In the genomic region with DNA sequence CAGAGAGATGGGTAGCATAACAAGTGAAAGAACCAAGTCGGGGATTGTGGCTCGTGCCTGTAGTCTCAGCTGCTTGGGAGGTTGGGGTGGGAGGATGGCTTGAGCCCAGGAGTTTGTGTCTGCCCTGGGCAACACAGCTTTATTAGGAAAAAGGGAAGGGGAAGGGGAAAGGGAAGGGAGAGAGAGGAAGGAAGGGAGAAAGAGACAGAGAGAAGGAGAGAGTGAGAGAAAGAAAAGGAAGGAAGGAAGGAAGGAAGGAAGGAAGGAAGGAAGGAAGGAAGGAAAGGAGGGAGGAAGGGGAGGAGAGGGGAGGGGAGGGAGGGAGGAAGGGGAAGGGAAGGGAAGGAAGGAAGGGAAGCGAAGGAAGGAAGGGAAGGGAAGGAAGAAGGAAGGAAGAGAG, we compare ENCODE assay signal across 20 cellular contexts. TPM values are rescaled to one million over a fixed set of nuclear protein-coding genes. Genes with fewer than 3 reads are reported as not detected.
DNase-seq lines count a peak whose midpoint lies in the region; ATAC-seq and TF ChIP-seq lines count a peak whose summit lies in the region.
"Had no signal": no experiment of that assay in that cellular context is flagged by ENCODE, and none has a peak within 500 bp of the region (broad histone marks: within the 10 kb centered on the region; RNA-seq: fewer than 3 reads in every experiment).

No MANE protein-coding gene starts in this region.

- no peak overlapping the region for H3K9ac ChIP-seq in H9 (ENCODE audit: extremely low read depth, insufficient read length, low read length)
- H3K9ac ChIP-seq: BLaER1 treated with 17β-estradiol and CSF1 and Interleukin-3, amounts not matched to agents 10 nM and 100 nM had no signal

- H3K27me3 Mint-ChIP-seq in H9 (ENCODE audit: low read depth) (no peaks in the 10 kb centered on the region), chondrocyte (ENCODE audit: low read depth) (no peaks in the 10 kb centered on the region)
- H3K27me3 Mint-ChIP-seq in stimulated activated memory B cell treated with anti-CD40 and anti-IgM and Interleukin-4, amounts not matched to agents 10 μg/mL and 1 μg/mL and 100 μg/mL, for 72 hours, result no peaks in the 10 kb centered on the region
- H3K27me3 Mint-ChIP-seq in activated T-cell treated with anti-CD3 and anti-CD28 coated beads, Interleukin-2, amount 50 U/mL, for 72 hours (ENCODE audit: low read depth), result no peaks in the 10 kb centered on the region
- H3K27me3 Mint-ChIP-seq: CD4-positive, alpha-beta T cell; CD8-positive, alpha-beta memory T cell had no signal

- H4K5ac ChIP-seq in H9 (ENCODE audit: insufficient read length, low read depth, low read length), result no peak overlapping the region

- no peaks in the 10 kb centered on the region for H4K20me1 ChIP-seq in H9 (ENCODE audit: control insufficient read depth, insufficient read depth, insufficient read length)
- H4K20me1 ChIP-seq: BLaER1 treated with 17β-estradiol and CSF1 and Interleukin-3, amounts not matched to agents 10 nM and 100 nM had no signal

- H3K27ac ChIP-seq in H9 (ENCODE audit: insufficient read length, low read depth, low read length), result no peak overlapping the region
- H3K27ac ChIP-seq in right atrium auricular region, result no peak overlapping the region
- H3K27ac ChIP-seq: A549; BLaER1 treated with 17β-estradiol and CSF1 and Interleukin-3, amounts not matched to agents 10 nM and 100 nM had no signal

- H3K4me1 Mint-ChIP-seq in H9 (peaks cover 3 to 7% of the 10 kb centered on the region in 2 experiments), chondrocyte (ENCODE audit: low read depth) (peaks cover 6% of the 10 kb centered on the region)
- peaks cover 2% of the 10 kb centered on the region for H3K4me1 Mint-ChIP-seq in stimulated activated memory B cell treated with anti-CD40 and anti-IgM and Interleukin-4, amounts not matched to agents 10 μg/mL and 1 μg/mL and 100 μg/mL, for 72 hours
- no peaks in the 10 kb centered on the region for H3K4me1 Mint-ChIP-seq in activated T-cell treated with anti-CD3 and anti-CD28 coated beads, Interleukin-2, amount 50 U/mL, for 72 hours (ENCODE audit: low read depth)
- H3K4me1 Mint-ChIP-seq: CD14-positive monocyte; CD8-positive, alpha-beta memory T cell had no signal

- no peak overlapping the region for H2BK20ac ChIP-seq in H9 (ENCODE audit: low read depth, low read length, poor library complexity, severe bottlenecking)

- H3K79me2 ChIP-seq in H9 (ENCODE audit: insufficient read depth, low read length), result no peaks in the 10 kb centered on the region

- H2AK5ac ChIP-seq in H9 (ENCODE audit: insufficient read length, low read length), result no peak overlapping the region

- H3K9me3 Mint-ChIP-seq in H9 (no peaks in the 10 kb centered on the region), chondrocyte (ENCODE audit: low read depth) (peaks cover 2% of the 10 kb centered on the region)
- H3K9me3 Mint-ChIP-seq in stimulated activated memory B cell treated with anti-CD40 and anti-IgM and Interleukin-4, amounts not matched to agents 10 μg/mL and 1 μg/mL and 100 μg/mL, for 72 hours, result no peaks in the 10 kb centered on the region
- no peaks in the 10 kb centered on the region for H3K9me3 Mint-ChIP-seq in activated T-cell treated with anti-CD3 and anti-CD28 coated beads, Interleukin-2, amount 50 U/mL, for 72 hours
- H3K9me3 Mint-ChIP-seq: CD4-positive, alpha-beta T cell; CD8-positive, alpha-beta memory T cell had no signal

- H3K27me3 ChIP-seq in H9 (ENCODE audit: insufficient read depth, low read length) (no peaks in the 10 kb centered on the region), right atrium auricular region (no peaks in the 10 kb centered on the region)
- H3K27me3 ChIP-seq: BE2C had no signal

- H2BK12ac ChIP-seq in H9 (ENCODE audit: insufficient read length, low read depth, low read length), result no peak overlapping the region

- no peaks in the 10 kb centered on the region for H3K9me3 ChIP-seq in H9 (ENCODE audit: control insufficient read depth, low read depth, low read length)
- H3K9me3 ChIP-seq in right atrium auricular region, result no peaks in the 10 kb centered on the region
- H3K9me3 ChIP-seq: A549, BE2C had no signal

- no peak overlapping the region for H3K14ac ChIP-seq in H9 (ENCODE audit: insufficient read depth, low read length)

- H2BK15ac ChIP-seq in H9 (ENCODE audit: low read depth, low read length), result no peak overlapping the region

- H3K36me3 ChIP-seq in right atrium auricular region, result peaks cover 5% of the 10 kb centered on the region
- H3K36me3 ChIP-seq: BE2C had no signal

- DNase-seq in H9 (no peak), chondrocyte (ENCODE audit: low spot score) (peak; percentile 4), NCI-H2029 (lab: John Stamatoyannopoulos, UW) (no peak), right atrium auricular region (ENCODE audit: low spot score) (no peak)
- no peak for DNase-seq in activated T-cell treated with anti-CD3 and anti-CD28 coated beads, Interleukin-2, amount 50 U/mL, for 72 hours
- DNase-seq: 8988T; ACHN; AML-193; BE2C; CD4-positive, alpha-beta T cell; CD8-positive, alpha-beta memory T cell; DMS 273 treated with DMSO at 0.1 percent for 48 hours; DMS53; DND-41; GOT3; HCEC 1CT had no signal

- H3T11ph ChIP-seq in H9 (ENCODE audit: low read length), result no peak overlapping the region

- H2BK5ac ChIP-seq in H9 (ENCODE audit: insufficient read length, low read length), result no peak overlapping the region

- peaks cover 2 to 4% (median 4%) of the 10 kb centered on the region in 3 experiments; a peak in 4 of 7 replicates for H3K36me3 Mint-ChIP-seq in H9 (ENCODE audit: insufficient read depth in 1 of 3, low read depth in 3 of 3)
- H3K36me3 Mint-ChIP-seq in chondrocyte (ENCODE audit: low read depth), result peaks cover 2% of the 10 kb centered on the region
- peaks cover 40% of the 10 kb centered on the region for H3K36me3 Mint-ChIP-seq in stimulated activated memory B cell treated with anti-CD40 and anti-IgM and Interleukin-4, amounts not matched to agents 10 μg/mL and 1 μg/mL and 100 μg/mL, for 72 hours
- H3K36me3 Mint-ChIP-seq in activated T-cell treated with anti-CD3 and anti-CD28 coated beads, Interleukin-2, amount 50 U/mL, for 72 hours (ENCODE audit: insufficient read depth in 2 of 2), result no peaks in the 10 kb centered on the region

- H3K4me3 ChIP-seq in right atrium auricular region, result no peak overlapping the region
- H3K4me3 ChIP-seq: A549; BLaER1 treated with 17β-estradiol and CSF1 and Interleukin-3, amounts not matched to agents 10 nM and 100 nM had no signal

- H4K8ac ChIP-seq in H9 (replicated peaks; ENCODE audit: insufficient read length, low read depth, low read length), result no peak overlapping the region

- no peak overlapping the region for H3K4me2 ChIP-seq in H9 (ENCODE audit: insufficient read depth, insufficient read length, low read length)
- H3K4me2 ChIP-seq: A549; BLaER1 treated with 17β-estradiol and CSF1 and Interleukin-3, amounts not matched to agents 10 nM and 100 nM had no signal

- no peak for ATAC-seq in stimulated activated memory B cell treated with anti-CD40 and anti-IgM and Interleukin-4, amounts not matched to agents 10 μg/mL and 1 μg/mL and 100 μg/mL, for 72 hours
- no peak for ATAC-seq in activated T-cell treated with anti-CD3 and anti-CD28 coated beads, Interleukin-2, amount 50 U/mL, for 72 hours (replicated peaks in 1 of 2)
- ATAC-seq: A549 had no signal

- no peaks in the 10 kb centered on the region for H3K4me1 ChIP-seq in H9 (ENCODE audit: insufficient read depth, low read length)
- no peaks in the 10 kb centered on the region for H3K4me1 ChIP-seq in right atrium auricular region
- H3K4me1 ChIP-seq: A549, BE2C had no signal

- WGBS in H9 (ENCODE audit: extremely low coverage, insufficient read length, low lambda C conversion rate), result no CpG with 5 or more reads among the region's 3 CpGs

- no peak overlapping the region for H4K91ac ChIP-seq in H9 (ENCODE audit: insufficient read length, low read depth, low read length)

- no peak overlapping the region for H3K4ac ChIP-seq in H9 (ENCODE audit: low read depth, low read length)

- H2AFZ ChIP-seq in H9 (ENCODE audit: low read length), result no peak overlapping the region

- no peaks in the 10 kb centered on the region for H3K23me2 ChIP-seq in H9 (ENCODE audit: insufficient read length, low read depth, low read length, poor library complexity, severe bottlenecking)

- H2BK120ac ChIP-seq in H9 (ENCODE audit: low read depth, low read length, poor library complexity, severe bottlenecking), result no peak overlapping the region

- H3K18ac ChIP-seq in H9 (ENCODE audit: insufficient read length, low read depth, low read length), result no peak overlapping the region

- TF ChIP-seq CTCF in H9 (conservative IDR thresholded peaks at IDR 0.05), result no peak
- no peak for TF ChIP-seq CTCF in chondrocyte (IDR thresholded peaks at IDR 0.05)
- no peak for TF ChIP-seq CTCF in right atrium auricular region (IDR thresholded peaks at IDR 0.05)

- no peak overlapping the region for H3K23ac ChIP-seq in H9 (ENCODE audit: insufficient read length, low read depth, low read length)

- H3K56ac ChIP-seq in H9 (ENCODE audit: insufficient read length, low read depth, low read length), result no peak overlapping the region

- H3K4me3 Mint-ChIP-seq in H9, result peak overlapping the region in 1 of 2 experiments; percentile 48; a peak in 2 of 5 replicates
- H3K4me3 Mint-ChIP-seq in chondrocyte (ENCODE audit: unreplicated experiment), result no peak overlapping the region
- no peak overlapping the region for H3K4me3 Mint-ChIP-seq in stimulated activated memory B cell treated with anti-CD40 and anti-IgM and Interleukin-4, amounts not matched to agents 10 μg/mL and 1 μg/mL and 100 μg/mL, for 72 hours
- H3K4me3 Mint-ChIP-seq in activated T-cell treated with anti-CD3 and anti-CD28 coated beads, Interleukin-2, amount 50 U/mL, for 72 hours, result no peak overlapping the region
- H3K4me3 Mint-ChIP-seq: CD14-positive monocyte; CD4-positive, alpha-beta T cell; CD8-positive, alpha-beta memory T cell had no signal

- H3K79me1 ChIP-seq in H9 (ENCODE audit: insufficient read depth, low read depth, low read length, poor library complexity, severe bottlenecking), result no peaks in the 10 kb centered on the region

- peak overlapping the region; percentile 52 to 85 (median 76); a peak in 5 of 7 replicates for H3K27ac Mint-ChIP-seq in H9
- H3K27ac Mint-ChIP-seq in chondrocyte (ENCODE audit: unreplicated experiment), result no peak overlapping the region
- peak overlapping the region; percentile 30 for H3K27ac Mint-ChIP-seq in stimulated activated memory B cell treated with anti-CD40 and anti-IgM and Interleukin-4, amounts not matched to agents 10 μg/mL and 1 μg/mL and 100 μg/mL, for 72 hours
- no peak overlapping the region for H3K27ac Mint-ChIP-seq in activated T-cell treated with anti-CD3 and anti-CD28 coated beads, Interleukin-2, amount 50 U/mL, for 72 hours
- H3K27ac Mint-ChIP-seq: CD4-positive, alpha-beta T cell had no signal

RNA-seq across cellular contexts. Expression of a gene that starts 33.3 kb away (rescaled TPM):
- total RNA-seq in H9 (2021), result 196 and 200 TPM in 2 replicates
- total RNA-seq in chondrocyte, result 4.3 to 12.3 TPM (median 10.7 TPM) in 3 replicates
- 10 to 100 TPM; 48.5 to 54.9 TPM for total RNA-seq in activated T-cell treated with anti-CD3 and anti-CD28 coated beads, Interleukin-2, amount 50 U/mL, for 72 hours
- total RNA-seq in right atrium auricular region, result 10 to 100 TPM; 15.8 to 16.9 TPM

Comparison
In these comparisons a context has a peak if more than half of its experiments do, and no peak if none do; other contexts are left out.
1. H3K27ac Mint-ChIP-seq: peak in H9 (3 of 3) and stimulated activated memory B cell treated with anti-CD40 and anti-IgM and Interleukin-4, amounts not matched to agents 10 μg/mL and 1 μg/mL and 100 μg/mL, for 72 hours (single experiment); none in chondrocyte (single experiment) and activated T-cell treated with anti-CD3 and anti-CD28 coated beads, Interleukin-2, amount 50 U/mL, for 72 hours (single experiment).